Comparison of ENCODE assay signal across 28 cellular contexts in genomic region chr6:134431306-134431919, GRCh38.
DNase-seq lines count a peak whose midpoint lies in the region; FAIRE-seq and TF ChIP-seq lines count a peak whose summit lies in the region.
"Had no signal": no experiment of that assay in that cellular context is flagged by ENCODE, and none has a peak within 500 bp of the region (broad histone marks: within the 10 kb centered on the region; RNA-seq: fewer than 3 reads in every experiment).

No MANE protein-coding gene starts in this region.

- H3K4me1 Mint-ChIP-seq in astrocyte (ENCODE audit: low read depth, unreplicated experiment), result peaks cover 32% of the 10 kb centered on the region
- peaks cover 7 to 11% (median 10%) of the 10 kb centered on the region in 4 donors for H3K4me1 Mint-ChIP-seq in CD4-positive, alpha-beta memory T cell
- H3K4me1 Mint-ChIP-seq: natural killer cell had no signal

- H4K20me1 ChIP-seq in astrocyte (ENCODE audit: insufficient read depth, low read length), result no peaks in the 10 kb centered on the region

- FAIRE-seq in astrocyte (lab: Jason Lieb, UNC), result no peak
- FAIRE-seq: A204.1, colon, islet of Langerhans had no signal

- H3K4me3 Mint-ChIP-seq in astrocyte (ENCODE audit: unreplicated experiment), result no peak overlapping the region
- H3K4me3 Mint-ChIP-seq in CD4-positive, alpha-beta memory T cell, result no peak overlapping the region
- H3K4me3 Mint-ChIP-seq: activated T-helper 1 cell treated with anti-CD3 and anti-CD28 coated beads, Interleukin-12 subunit alpha, Interleukin-12 subunit beta, Interleukin-2, Interleukin-4 antibody, amounts not matched to agents 30 ng/mL and 10 ng/mL and 1 ng/mL, durations not matched to agents 14 hours and 24 hours and 36 hours; effector memory CD8-positive, alpha-beta T cell; natural killer cell had no signal

- H3K4me3 ChIP-seq in astrocyte (ENCODE audit: insufficient read depth, low read depth, low read length) (no peak overlapping the region), uterus (no peak overlapping the region)
- no peak overlapping the region for H3K4me3 ChIP-seq in CD4-positive, alpha-beta memory T cell (ENCODE audit: low read length in 2 of 2)
- H3K4me3 ChIP-seq: ovary, right atrium auricular region, SJCRH30, spleen, tibial nerve had no signal

- peak overlapping the region; percentile 92 for H3K27ac Mint-ChIP-seq in astrocyte (ENCODE audit: unreplicated experiment)
- peak overlapping the region in 1 of 7 donors; percentile 15 for H3K27ac Mint-ChIP-seq in CD4-positive, alpha-beta memory T cell
- H3K27ac Mint-ChIP-seq: activated naive CD4-positive, alpha-beta T cell treated with anti-CD3 and anti-CD28 coated beads, Interleukin-2, amount 50 U/mL, for 72 hours; activated T-helper 1 cell treated with anti-CD3 and anti-CD28 coated beads, Interleukin-12 subunit alpha, Interleukin-12 subunit beta, Interleukin-2, Interleukin-4 antibody, amounts not matched to agents 30 ng/mL and 10 ng/mL and 1 ng/mL, durations not matched to agents 14 hours and 24 hours and 36 hours; effector memory CD8-positive, alpha-beta T cell; natural killer cell had no signal

- TF ChIP-seq CTCF in astrocyte (IDR thresholded peaks at IDR 0.05; ENCODE audit: insufficient read depth, low read depth, low read length) (no peak), uterus (IDR thresholded peaks at IDR 0.05) (no peak)

- H3K27ac ChIP-seq in astrocyte (ENCODE audit: low read depth, low read length), result no peak overlapping the region
- no peak overlapping the region for H3K27ac ChIP-seq in CD4-positive, alpha-beta memory T cell (ENCODE audit: low read depth, low read length)
- no peak overlapping the region for H3K27ac ChIP-seq in uterus
- H3K27ac ChIP-seq: HL-60, ovary, right atrium auricular region, SJCRH30, spleen, tibial nerve had no signal

- intact Hi-C loops in CD4-positive, alpha-beta memory T cell (cut with micrococcal nuclease), result loop anchor here (10.0 kb wide), 1 partner anchor 157 kb away; no protein-coding TSS in a partner anchor
- intact Hi-C loops in uterus (cut with DNase I; ENCODE audit: low total_unique reads), result no loop called here

- H3K79me2 ChIP-seq in astrocyte (ENCODE audit: insufficient read depth, low read length), result no peaks in the 10 kb centered on the region

- H3K27me3 ChIP-seq in astrocyte (ENCODE audit: insufficient read depth, low read length), result no peaks in the 10 kb centered on the region
- no peaks in the 10 kb centered on the region for H3K27me3 ChIP-seq in CD4-positive, alpha-beta memory T cell (ENCODE audit: insufficient read depth, low read length)
- no peaks in the 10 kb centered on the region for H3K27me3 ChIP-seq in uterus
- H3K27me3 ChIP-seq: BE2C, ovary, right atrium auricular region, spleen, tibial nerve had no signal

- H3K4me2 ChIP-seq in astrocyte (ENCODE audit: low read length), result peak overlapping the region; percentile 24

- in situ Hi-C loops in ACHN (cut with HindIII; ENCODE audit: low pct_ligation_motif_present, low pct_unique_long_range_greater_than_20kb, low sequenced_read_pairs), result no loop called here

- CTCF ChIA-PET in CD4-positive, alpha-beta memory T cell (lab: Charles Lee; ENCODE audit: partially characterized antibody), result no interaction called here

- no peaks in the 10 kb centered on the region for H3K27me3 Mint-ChIP-seq in astrocyte (ENCODE audit: low read depth, unreplicated experiment)
- H3K27me3 Mint-ChIP-seq in CD4-positive, alpha-beta memory T cell, result no peaks in the 10 kb centered on the region

- TF ChIP-seq POLR2A in uterus (IDR thresholded peaks at IDR 0.05), result no peak

- peaks cover 4% of the 10 kb centered on the region for H3K9me3 Mint-ChIP-seq in astrocyte (ENCODE audit: unreplicated experiment)
- peaks cover 0 to 2% (median 0%) of the 10 kb centered on the region in 8 donors for H3K9me3 Mint-ChIP-seq in CD4-positive, alpha-beta memory T cell
- H3K9me3 Mint-ChIP-seq: activated T-helper 1 cell treated with anti-CD3 and anti-CD28 coated beads, Interleukin-12 subunit alpha, Interleukin-12 subunit beta, Interleukin-2, Interleukin-4 antibody, amounts not matched to agents 30 ng/mL and 10 ng/mL and 1 ng/mL, durations not matched to agents 14 hours and 24 hours and 36 hours; effector memory CD8-positive, alpha-beta T cell; natural killer cell had no signal

- no peak overlapping the region for H3K9ac ChIP-seq in astrocyte (ENCODE audit: low read length)

- H3K36me3 ChIP-seq in astrocyte (ENCODE audit: insufficient read depth, low read length) (no peaks in the 10 kb centered on the region), uterus (no peaks in the 10 kb centered on the region)
- no peaks in the 10 kb centered on the region for H3K36me3 ChIP-seq in CD4-positive, alpha-beta memory T cell (ENCODE audit: insufficient read depth, low read length)
- H3K36me3 ChIP-seq: BE2C, ovary, right atrium auricular region, SJCRH30, spleen, tibial nerve had no signal

- no peak overlapping the region for H2AFZ ChIP-seq in astrocyte (ENCODE audit: low read depth, low read length)

- POLR2A ChIA-PET in CD4-positive, alpha-beta memory T cell (lab: Charles Lee; ENCODE audit: partially characterized antibody), result no interaction called here

- H3K4me1 ChIP-seq in astrocyte (ENCODE audit: insufficient read depth, low read length), result peaks cover 9% of the 10 kb centered on the region
- peaks cover 9% of the 10 kb centered on the region for H3K4me1 ChIP-seq in CD4-positive, alpha-beta memory T cell (ENCODE audit: insufficient read depth, low read length)
- H3K4me1 ChIP-seq in uterus, result no peaks in the 10 kb centered on the region
- H3K4me1 ChIP-seq: BE2C, SJCRH30 had no signal

- H3K9me3 ChIP-seq in astrocyte (ENCODE audit: insufficient read depth, low read depth, low read length) (no peaks in the 10 kb centered on the region), uterus (no peaks in the 10 kb centered on the region)
- H3K9me3 ChIP-seq in CD4-positive, alpha-beta memory T cell (ENCODE audit: control insufficient read depth in 1 of 2, low read length in 2 of 2), result no peaks in the 10 kb centered on the region
- H3K9me3 ChIP-seq: BE2C, ovary, right atrium auricular region, SJCRH30, spleen, tibial nerve had no signal

- DNase-seq in ACHN, result peak; percentile 9
- peak; percentile 70 for DNase-seq in HCEC 1CT
- DNase-seq in astrocyte (ENCODE audit: low read depth), result peak; percentile 27
- DNase-seq in kidney tubule cell (ENCODE audit: low spot score), result peak; percentile 89
- DNase-seq in CD4-positive, alpha-beta memory T cell, result no peak
- DNase-seq in iPS-NIHi7 (ENCODE audit: extremely low spot score), result no peak
- DNase-seq in germinal center (ENCODE audit: low spot score), result no peak
- DNase-seq in uterus, result no peak
- DNase-seq: activated CD4-positive, alpha-beta T cell treated with anti-CD3 and anti-CD28 coated beads, Interleukin-2, amount 50 U/mL, for 48 hours; activated CD8-positive, alpha-beta memory T cell treated with anti-CD3 and anti-CD28 coated beads, Interleukin-2, amount 50 U/mL, for 4 hours; BE2C; effector memory CD8-positive, alpha-beta T cell; Kasumi-1; natural killer cell; NCI-H1092; NCI-H187; NCI-H748 treated with DMSO at 0.1 percent for 48 hours; ovary; SJCRH30; spleen had no signal

- H3K36me3 Mint-ChIP-seq in astrocyte (ENCODE audit: low read depth, unreplicated experiment), result peaks cover 1% of the 10 kb centered on the region
- no peaks in the 10 kb centered on the region for H3K36me3 Mint-ChIP-seq in CD4-positive, alpha-beta memory T cell
- H3K36me3 Mint-ChIP-seq: activated naive CD4-positive, alpha-beta T cell treated with anti-CD3 and anti-CD28 coated beads, Interleukin-2, amount 50 U/mL, for 72 hours; natural killer cell had no signal

Comparison
In these comparisons a context has a peak if more than half of its experiments do, and no peak if none do; other contexts are left out.
1. DNase-seq: peak in ACHN (single experiment), HCEC 1CT (single experiment), astrocyte (single experiment) and kidney tubule cell (single experiment); none in CD4-positive, alpha-beta memory T cell (0 of 5), iPS-NIHi7 (single experiment), germinal center (single experiment) and uterus (0 of 2).